In genomic region chr10:89283988-89284475, GRCh38 we compare ENCODE assay signal across 1 cellular context.
TF ChIP-seq lines count a peak whose summit lies in the region.

No MANE protein-coding gene starts in this region.

TF ChIP-seq in WTC11, 78 proteins besides CTCF, POLR2A, EP300 and RAD21:
- TF ChIP-seq ZBTB43 (CRISPR knock-in tag; IDR thresholded peaks at IDR 0.05) (no peak), ZBTB21 (CRISPR knock-in tag; IDR thresholded peaks at IDR 0.05; ENCODE audit: borderline replicate concordance) (no peak), HMGXB4 (CRISPR knock-in tag; IDR thresholded peaks at IDR 0.05) (no peak), ZNF423 (CRISPR knock-in tag; IDR thresholded peaks at IDR 0.05) (no peak), EMX1 (CRISPR knock-in tag; IDR thresholded peaks at IDR 0.05) (no peak), ATF1 (CRISPR knock-in tag; IDR thresholded peaks at IDR 0.05) (no peak), CREM (CRISPR knock-in tag; IDR thresholded peaks at IDR 0.05) (no peak), ELF4 (CRISPR knock-in tag; IDR thresholded peaks at IDR 0.05; ENCODE audit: low read depth) (no peak), ATF3 (CRISPR knock-in tag; conservative IDR thresholded peaks at IDR 0.05) (no peak), RORB (CRISPR knock-in tag; IDR thresholded peaks at IDR 0.05) (no peak), SMAD3 (CRISPR knock-in tag; IDR thresholded peaks at IDR 0.05; ENCODE audit: borderline replicate concordance) (no peak), ZNF232 (CRISPR knock-in tag; IDR thresholded peaks at IDR 0.05) (no peak), FOXP1 (CRISPR knock-in tag; IDR thresholded peaks at IDR 0.05; ENCODE audit: borderline replicate concordance) (no peak), KAT7 (CRISPR knock-in tag; IDR thresholded peaks at IDR 0.05; ENCODE audit: borderline replicate concordance) (no peak)
- TF ChIP-seq, protein P1, sequence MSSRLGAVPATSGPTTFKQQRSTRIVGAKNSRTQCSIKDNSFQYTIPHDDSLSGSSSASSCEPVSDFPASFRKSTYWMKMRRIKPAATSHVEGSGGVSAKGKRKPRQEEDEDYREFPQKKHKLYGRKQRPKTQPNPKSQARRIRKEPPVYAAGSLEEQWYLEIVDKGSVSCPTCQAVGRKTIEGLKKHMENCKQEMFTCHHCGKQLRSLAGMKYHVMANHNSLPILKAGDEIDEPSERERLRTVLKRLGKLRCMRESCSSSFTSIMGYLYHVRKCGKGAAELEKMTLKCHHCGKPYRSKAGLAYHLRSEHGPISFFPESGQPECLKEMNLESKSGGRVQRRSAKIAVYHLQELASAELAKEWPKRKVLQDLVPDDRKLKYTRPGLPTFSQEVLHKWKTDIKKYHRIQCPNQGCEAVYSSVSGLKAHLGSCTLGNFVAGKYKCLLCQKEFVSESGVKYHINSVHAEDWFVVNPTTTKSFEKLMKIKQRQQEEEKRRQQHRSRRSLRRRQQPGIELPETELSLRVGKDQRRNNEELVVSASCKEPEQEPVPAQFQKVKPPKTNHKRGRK (CRISPR knock-in tag; IDR thresholded peaks at IDR 0.05; ENCODE audit: borderline replicate concordance): no peak
TF ChIP-seq in WTC11: peak in this region for 0.
